ENCODE assay signal across 9 cellular contexts in genomic region chr1:227733751-227734545, GRCh38. TPM values are rescaled to one million over a fixed set of nuclear protein-coding genes. Genes with fewer than 3 reads are reported as not detected.
DNase-seq lines count a peak whose midpoint lies in the region; ATAC-seq, FAIRE-seq and TF ChIP-seq lines count a peak whose summit lies in the region.
"Had no signal": no experiment of that assay in that cellular context is flagged by ENCODE, and none has a peak within 500 bp of the region (broad histone marks: within the 10 kb centered on the region; RNA-seq: fewer than 3 reads in every experiment).

No MANE protein-coding gene starts in this region.

- no peak for ATAC-seq in left ventricle myocardium superior
- ATAC-seq in memory B cell (ENCODE audit: low read depth) = no peak
- ATAC-seq in GM19035 (IDR thresholded peaks at IDR 0.05; ENCODE audit: unreplicated experiment) = no peak

- H3K9me3 Mint-ChIP-seq in memory B cell = no peaks in the 10 kb centered on the region

- TF ChIP-seq POLR2A in breast epithelium (IDR thresholded peaks at IDR 0.05) (no peak), vagina (IDR thresholded peaks at IDR 0.05) (no peak)

- DNase-seq in cardiac muscle cell (ENCODE audit: low read depth in 1 of 2, low spot score in 1 of 2) (no peak), left ventricle myocardium superior (no peak), breast epithelium (ENCODE audit: low spot score in 2 of 2) (peak; percentile 53 to 69), memory B cell (ENCODE audit: low spot score in 2 of 2) (no peak), vagina (ENCODE audit: extremely low spot score in 2 of 2) (peak in 1 of 2 donors; percentile 83), frontal cortex (ENCODE audit: low spot score in 2 of 2) (no peak), epidermal melanocyte (ENCODE audit: insufficient read length, low spot score) (no peak)

- H3K27me3 Mint-ChIP-seq in memory B cell = no peaks in the 10 kb centered on the region

- H3K4me1 ChIP-seq in cardiac muscle cell (ENCODE audit: low read depth) (peaks cover 16% of the 10 kb centered on the region), breast epithelium (peaks cover 0 to 23% of the 10 kb centered on the region in 2 donors), vagina (peaks cover 49% of the 10 kb centered on the region)

- peaks cover 2% of the 10 kb centered on the region for H3K36me3 Mint-ChIP-seq in memory B cell

- H3K27ac Mint-ChIP-seq in memory B cell = peak overlapping the region; percentile 96

- H3K27me3 ChIP-seq in cardiac muscle cell = no peaks in the 10 kb centered on the region
- no peaks in the 10 kb centered on the region for H3K27me3 ChIP-seq in breast epithelium
- H3K27me3 ChIP-seq in vagina = no peaks in the 10 kb centered on the region

- peaks cover 44% of the 10 kb centered on the region for H3K4me1 Mint-ChIP-seq in memory B cell

- no peak for TF ChIP-seq CTCF in cardiac muscle cell (IDR thresholded peaks at IDR 0.05; ENCODE audit: low read depth, low read length)
- no peak for TF ChIP-seq CTCF in breast epithelium (IDR thresholded peaks at IDR 0.05)
- TF ChIP-seq CTCF in vagina (IDR thresholded peaks at IDR 0.05) = no peak

- peak overlapping the region; percentile 97 for H3K4me3 Mint-ChIP-seq in memory B cell

- intact Hi-C loops in left ventricle myocardium superior (cut with micrococcal nuclease) = no loop called here
- intact Hi-C loops in breast epithelium (cut with DNase I; ENCODE audit: low total_unique reads) = no loop called here
- intact Hi-C loops in vagina (cut with DNase I) = loop anchor here (10.0 kb wide), 1 partner anchor 351 kb away; the partner anchor contains the start of gene ARF1

- H3K27ac ChIP-seq in cardiac muscle cell (no peak overlapping the region), breast epithelium (peak overlapping the region; percentile 80 to 91), vagina (peak overlapping the region; percentile 92)

- H3K9me3 ChIP-seq in cardiac muscle cell (ENCODE audit: low read depth) = no peaks in the 10 kb centered on the region
- H3K9me3 ChIP-seq in breast epithelium = no peaks in the 10 kb centered on the region
- no peaks in the 10 kb centered on the region for H3K9me3 ChIP-seq in vagina

- peak overlapping the region; percentile 64 for H3K4me3 ChIP-seq in cardiac muscle cell
- peak overlapping the region; percentile 76 to 87 (median 76) for H3K4me3 ChIP-seq in breast epithelium
- peak overlapping the region; percentile 91 to 92 for H3K4me3 ChIP-seq in vagina

- H3K36me3 ChIP-seq in cardiac muscle cell (peaks cover 13% of the 10 kb centered on the region), breast epithelium (no peaks in the 10 kb centered on the region), vagina (peaks cover 0 to 7% of the 10 kb centered on the region in 2 donors)

- FAIRE-seq in frontal cortex (lab: Jason Lieb, UNC) = no peak
- FAIRE-seq: endometrium had no signal

RNA-seq across cellular contexts. Expression of gene JMJD4, which starts 1.2 kb away (rescaled TPM):
- total RNA-seq in cardiac muscle cell (38.3 and 42.3 TPM in 2 replicates), left ventricle myocardium superior (8.0 TPM), breast epithelium (10 to 100 TPM; 11.7 to 27.2 (median 21.0) TPM), vagina (18.2 TPM), frontal cortex (15.9 TPM)
- 30.1 and 33.6 TPM in 2 replicates for polyA plus RNA-seq in cardiac muscle cell

RNA-seq across cellular contexts. Expression of gene SNAP47, which starts 1.3 kb away (rescaled TPM):
- total RNA-seq in cardiac muscle cell (57.4 and 60.7 TPM in 2 replicates), left ventricle myocardium superior (36.4 TPM), breast epithelium (10 to 100 TPM; 28.3 to 60.3 (median 52.1) TPM), vagina (28.7 TPM), frontal cortex (70.5 TPM)
- 43.7 and 59.8 TPM in 2 replicates for polyA plus RNA-seq in cardiac muscle cell

Comparison
In these comparisons a context has a peak if more than half of its experiments do, and no peak if none do; other contexts are left out.
1. DNase-seq: peak in breast epithelium (2 of 2); none in cardiac muscle cell (0 of 2), left ventricle myocardium superior (single experiment), memory B cell (0 of 2), frontal cortex (0 of 2) and epidermal melanocyte (single experiment).
2. Peak in every context shown above with its lines, with median percentiles within 50 percentile points of each other: H3K4me3 ChIP-seq.